7 cellular contexts compared by ENCODE assay signal in genomic region chr21:36995285-36995684, GRCh38. TPM values are rescaled to one million over a fixed set of nuclear protein-coding genes. Genes with fewer than 3 reads are reported as not detected.
"Had no signal": no experiment of that assay in that cellular context is flagged by ENCODE, and none has a peak within 500 bp of the region (broad histone marks: within the 10 kb centered on the region; RNA-seq: fewer than 3 reads in every experiment).

No MANE protein-coding gene starts in this region.

RNA-seq across cellular contexts. Expression of gene RIPPLY3, which starts 11.2 kb away (rescaled TPM):
- total RNA-seq: activated B cell treated with CpG ODN at 0.5 μM for 24 hours; activated CD8-positive, alpha-beta T cell treated with anti-CD3 and anti-CD28 coated beads for 36 hours; activated naive CD8-positive, alpha-beta T cell treated with anti-CD3 and anti-CD28 coated beads, Interleukin-2, amount 10 ng/mL, durations not matched to agents 7 days and 5 days; activated T-cell treated with anti-CD3 and anti-CD28 coated beads, Interleukin-2, amount 50 U/mL, for 4 hours; activated T-helper 2 cell treated with anti-CD3 and anti-CD28 coated beads, Interferon-gamma antibody, Interleukin-2, Interleukin-4, amounts not matched to agents 10 μg/mL and 5 μg/mL and 100 μg/mL, durations not matched to agents 14 hours and 24 hours and 36 hours; ascending aorta; cardiac muscle cell had no signal
- polyA plus RNA-seq: cardiac muscle cell had no signal
